ENCODE assay signal across 17 cellular contexts in the genomic region with DNA sequence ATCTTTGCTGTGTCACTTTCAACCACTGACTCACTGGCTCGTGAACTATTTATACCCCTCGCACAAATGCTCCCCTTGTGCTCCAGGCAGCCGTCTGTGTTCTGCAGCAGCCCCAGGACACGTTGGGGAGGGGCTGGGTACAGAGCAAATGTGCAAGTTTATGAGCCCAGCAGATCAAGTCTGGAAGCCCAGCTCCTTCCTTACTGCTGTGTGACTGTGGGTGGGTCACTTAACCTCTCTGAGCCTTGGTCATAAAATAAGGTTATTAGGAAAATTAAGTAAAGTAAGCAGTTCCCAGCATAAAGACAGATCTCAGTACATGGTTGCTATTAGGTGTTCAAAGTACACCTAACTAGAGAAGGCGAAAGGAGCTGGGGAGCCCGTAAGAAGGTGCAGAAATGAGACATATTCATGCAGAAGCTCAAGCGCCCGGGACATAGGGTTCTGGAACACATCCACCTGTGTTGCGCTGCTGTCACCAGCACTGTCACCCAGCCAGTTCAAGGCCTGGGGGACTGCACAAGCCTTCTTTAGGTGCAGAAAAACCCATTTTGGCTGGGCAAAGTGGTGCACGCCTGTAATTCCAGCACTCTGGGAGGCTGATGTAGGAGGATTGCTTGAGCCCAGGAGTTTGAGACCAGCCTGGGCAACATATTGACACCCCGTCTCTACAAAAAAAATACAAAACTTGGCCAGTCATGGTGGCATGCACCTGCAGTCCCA. TPM values are rescaled to one million over a fixed set of nuclear protein-coding genes. Genes with fewer than 3 reads are reported as not detected.
A peak's percentile ranks its signal among the peaks of the same experiment; 100 is the strongest.
DNase-seq lines count a peak whose midpoint lies in the region; ATAC-seq and FAIRE-seq lines count a peak whose summit lies in the region.
"Had no signal": no experiment of that assay in that cellular context is flagged by ENCODE, and none has a peak within 500 bp of the region (broad histone marks: within the 10 kb centered on the region; RNA-seq: fewer than 3 reads in every experiment).

No MANE protein-coding gene starts in this region.

- in situ Hi-C loops in KBM-7 (cut with MboI; ENCODE audit: low pct_unique_long_range_greater_than_20kb, low sequenced_read_pairs) = no loop called here

- peak; percentile 16 for ATAC-seq in left colon
- no peak for ATAC-seq in GM18511 (IDR thresholded peaks at IDR 0.05; ENCODE audit: unreplicated experiment)

- H3K27ac ChIP-seq in small intestine (ENCODE audit: low read depth in 1 of 2, low read length in 1 of 2) = peak overlapping the region; percentile 93 to 99

- intact Hi-C loops in left colon (cut with DNase I, micrococcal nuclease) = no loop called here

- peaks cover 6 to 11% of the 10 kb centered on the region in 2 donors for H3K4me1 ChIP-seq in small intestine (ENCODE audit: control insufficient read depth in 2 of 2, insufficient read depth in 1 of 2, low read depth in 1 of 2, low read length in 1 of 2)

- H3K9me3 ChIP-seq in small intestine (ENCODE audit: control insufficient read depth, low read depth) = no peaks in the 10 kb centered on the region

- DNase-seq in NCI-H510A treated with DMSO at 0.1 percent for 48 hours (lab: John Stamatoyannopoulos, UW) (peak; percentile 63), NCI-H510A (lab: John Stamatoyannopoulos, UW) (no peak), RPMI7951 (ENCODE audit: low read depth) (peak; percentile 61), left colon (peak in 1 of 2 donors; percentile 29), small intestine (peak; percentile 66), KBM-7 (no peak)
- DNase-seq in stimulated activated CD4-positive, alpha-beta T cell treated with anti-CD3 and anti-CD28 coated beads, Interleukin-12 subunit alpha, Interleukin-12 subunit beta, amount 100 ng/mL, for 4 hours = no peak
- DNase-seq: 8988T; activated CD4-positive, alpha-beta T cell treated with anti-CD3 and anti-CD28 coated beads for 1 hour; CD4-positive, alpha-beta T cell; cortex of kidney; EL; mammary epithelial cell had no signal

- H3K4me3 ChIP-seq in small intestine (ENCODE audit: low read depth in 1 of 2, low read length in 2 of 2) = no peak overlapping the region
- H3K4me3 ChIP-seq: smooth muscle cell had no signal

- WGBS in small intestine, 3 donors = 26 to 69% (median 42%) methylated on average over 11 of the region's 11 CpGs

- peaks cover 2 to 5% of the 10 kb centered on the region in 2 donors for H3K36me3 ChIP-seq in small intestine (ENCODE audit: control insufficient read depth in 2 of 2, insufficient read depth in 2 of 2, low read length in 2 of 2)

- FAIRE-seq in small intestine (lab: Jason Lieb, UNC) = no peak

- no peaks in the 10 kb centered on the region for H3K27me3 ChIP-seq in small intestine (ENCODE audit: control insufficient read depth in 2 of 2, insufficient read depth in 2 of 2, low read length in 2 of 2)

RNA-seq across cellular contexts. Expression of a gene that starts 13.8 kb away (rescaled TPM):
- total RNA-seq in RPMI7951 (2014; rRNA removed; shearing (Covaris generic)) = 52.5 and 70.9 TPM in 2 replicates
- 100 to 1,000 TPM; 164 to 178 TPM for total RNA-seq in left colon
- polyA plus RNA-seq in small intestine = 100 to 1,000 TPM; 147 to 149 (median 149) TPM

RNA-seq across cellular contexts. Expression of a gene that starts 14.7 kb away (rescaled TPM):
- 0.12 TPM in 1 of 2 replicates, not detected in the other for total RNA-seq in RPMI7951 (2014; rRNA removed; shearing (Covaris generic))
- 1 to 10 TPM in 1 of 2 donors, not detected in 1; 1.9 TPM for total RNA-seq in left colon
- 1 to 10 TPM in 2 of 3 donors, under 1 TPM in 1; 0.21 to 6.9 (median 3.8) TPM for polyA plus RNA-seq in small intestine
- total RNA-seq: glomerular endothelial cell, mammary epithelial cell, smooth muscle cell had no signal
- polyA plus RNA-seq: mammary epithelial cell had no signal

RNA-seq across cellular contexts. Expression of a gene that starts 33.0 kb away (rescaled TPM):
- total RNA-seq in RPMI7951 (2014; rRNA removed; shearing (Covaris generic)) = not detected in 2 replicates
- total RNA-seq in left colon = not detected
- polyA plus RNA-seq in small intestine = 1 to 10 TPM in 2 of 3 donors, not detected in 1; 1.1 to 1.6 TPM
- total RNA-seq: CD4-positive, alpha-beta T cell; glomerular endothelial cell; mammary epithelial cell; omental fat pad had no signal
- polyA plus RNA-seq: mammary epithelial cell, smooth muscle cell had no signal

RNA-seq across cellular contexts. Expression of a gene that starts 52.4 kb away (rescaled TPM):
- not detected in 2 replicates for total RNA-seq in RPMI7951 (2014; rRNA removed; shearing (Covaris generic))
- not detected for total RNA-seq in left colon
- not detected for polyA plus RNA-seq in small intestine
- total RNA-seq: CD4-positive, alpha-beta T cell; glomerular endothelial cell; mammary epithelial cell; omental fat pad; smooth muscle cell had no signal
- polyA plus RNA-seq: mammary epithelial cell, smooth muscle cell had no signal

Comparison
In these comparisons a context has a peak if more than half of its experiments do, and no peak if none do; other contexts are left out.
1. DNase-seq: peak in NCI-H510A treated with DMSO at 0.1 percent for 48 hours (single experiment), RPMI7951 (single experiment) and small intestine (single experiment); none in NCI-H510A (single experiment), stimulated activated CD4-positive, alpha-beta T cell treated with anti-CD3 and anti-CD28 coated beads, Interleukin-12 subunit alpha, Interleukin-12 subunit beta, amount 100 ng/mL, for 4 hours (single experiment) and KBM-7 (single experiment).